Comparison of ENCODE assay signal across 14 cellular contexts in genomic region chr15:96180062-96180745, GRCh38.
DNase-seq lines count a peak whose midpoint lies in the region; ATAC-seq, FAIRE-seq and TF ChIP-seq lines count a peak whose summit lies in the region.
"Had no signal": no experiment of that assay in that cellular context is flagged by ENCODE, and none has a peak within 500 bp of the region (broad histone marks: within the 10 kb centered on the region; RNA-seq: fewer than 3 reads in every experiment).

No MANE protein-coding gene starts in this region.

- H3K27ac Mint-ChIP-seq in GM23338 (no peak overlapping the region), nephron (peak overlapping the region; percentile 86 to 97 (median 95)), chondrocyte (ENCODE audit: unreplicated experiment) (no peak overlapping the region)

- no peak for TF ChIP-seq POLR2A in GM12878 (IDR thresholded peaks at IDR 0.05; ENCODE audit: low read depth, low read length)

- no peaks in the 10 kb centered on the region for H3K9me2 ChIP-seq in GM23338 (ENCODE audit: insufficient read depth)

- TF ChIP-seq RAD21 in GM12878 (IDR thresholded peaks at IDR 0.05; ENCODE audit: insufficient read depth, low read depth, low read length) = no peak

- H3K27me3 ChIP-seq in GM23338 (ENCODE audit: insufficient read depth) (no peaks in the 10 kb centered on the region), GM12878 (replicated peaks in 1 of 2; ENCODE audit: control insufficient read depth in 2 of 2, insufficient read depth in 2 of 2, low read length in 1 of 2) (no peaks in the 10 kb centered on the region), stomach smooth muscle (ENCODE audit: control insufficient read depth in 1 of 2, insufficient read depth in 2 of 2, low read length in 2 of 2) (no peaks in the 10 kb centered on the region), right cardiac atrium (ENCODE audit: control insufficient read depth, insufficient read depth) (no peaks in the 10 kb centered on the region)

- no peaks in the 10 kb centered on the region for H3K36me3 ChIP-seq in GM23338 (ENCODE audit: insufficient read depth)
- no peaks in the 10 kb centered on the region for H3K36me3 ChIP-seq in GM12878 (ENCODE audit: control insufficient read depth in 2 of 2, insufficient read depth in 2 of 2, low read length in 1 of 2)
- no peaks in the 10 kb centered on the region for H3K36me3 ChIP-seq in stomach smooth muscle (ENCODE audit: control insufficient read depth in 2 of 2, insufficient read depth in 2 of 2, low read length in 2 of 2)
- H3K36me3 ChIP-seq: HAP-1 had no signal

- ATAC-seq in GM23338 (peak; percentile 61), GM12878 (no peak), right cardiac atrium (no peak), HG02870 (IDR thresholded peaks at IDR 0.05; ENCODE audit: unreplicated experiment) (no peak)

- no peaks in the 10 kb centered on the region for H3K9me3 Mint-ChIP-seq in GM23338
- no peaks in the 10 kb centered on the region for H3K9me3 Mint-ChIP-seq in nephron
- H3K9me3 Mint-ChIP-seq in chondrocyte (ENCODE audit: low read depth) = no peaks in the 10 kb centered on the region

- 13% methylated on average over 11 of the region's 11 CpGs for WGBS in GM12878 (ENCODE audit: insufficient coverage, insufficient replicate concordance, low lambda C conversion rate, missing lambda C conversion rate)
- WGBS in right cardiac atrium = 44% methylated on average over 11 of the region's 11 CpGs

- no peak overlapping the region for H3K4me3 ChIP-seq in GM23338
- no peak overlapping the region for H3K4me3 ChIP-seq in GM12878
- H3K4me3 ChIP-seq in stomach smooth muscle (ENCODE audit: low read length in 2 of 2) = peak overlapping the region in 1 of 2 donors; percentile 15
- H3K4me3 ChIP-seq in right cardiac atrium (ENCODE audit: low read length) = no peak overlapping the region
- no peak overlapping the region for H3K4me3 ChIP-seq in foreskin fibroblast (ENCODE audit: low read depth in 1 of 2, low read length in 2 of 2)
- H3K4me3 ChIP-seq: HAP-1 had no signal

- intact Hi-C loops in GM12878 (cut with micrococcal nuclease; ENCODE audit: unreplicated experiment) (no loop called here), right cardiac atrium (cut with DNase I) (loop anchor here in 1 of 4 donors (10.0 kb wide), 1 partner anchor 105 kb away; no protein-coding TSS in a partner anchor)

- no peak overlapping the region for H3K4me3 Mint-ChIP-seq in GM23338
- peak overlapping the region in 2 of 3 experiments; percentile 30 for H3K4me3 Mint-ChIP-seq in nephron
- H3K4me3 Mint-ChIP-seq in chondrocyte (ENCODE audit: unreplicated experiment) = no peak overlapping the region

- H3K36me3 Mint-ChIP-seq in GM23338 (ENCODE audit: low read depth) (no peaks in the 10 kb centered on the region), nephron (ENCODE audit: low read depth) (peaks cover 14% of the 10 kb centered on the region), chondrocyte (ENCODE audit: low read depth) (no peaks in the 10 kb centered on the region)

- TF ChIP-seq CTCF in GM23338 (conservative IDR thresholded peaks at IDR 0.05; ENCODE audit: low read depth in 2 of 2) (no peak), GM12878 (IDR thresholded peaks at IDR 0.05 in 2 of 3, conservative IDR thresholded peaks at IDR 0.05 in 1 of 3; ENCODE audit: control insufficient read depth in 2 of 3, extremely low read depth in 1 of 3, insufficient read depth in 1 of 3, low read depth in 3 of 3, low read length in 3 of 3) (no peak), nephron (IDR thresholded peaks at IDR 0.05; ENCODE audit: unreplicated experiment in 3 of 3) (no peak), foreskin fibroblast (IDR thresholded peaks at IDR 0.05; ENCODE audit: low read depth, low read length) (no peak), chondrocyte (IDR thresholded peaks at IDR 0.05) (no peak)

- no peaks in the 10 kb centered on the region for H3F3A ChIP-seq in GM23338 (replicated peaks; ENCODE audit: low read depth)

- H3K27me3 Mint-ChIP-seq in GM23338 (ENCODE audit: insufficient read depth, low read depth, poor library complexity) (peaks cover 1% of the 10 kb centered on the region), nephron (ENCODE audit: low read depth) (no peaks in the 10 kb centered on the region), chondrocyte (ENCODE audit: low read depth) (no peaks in the 10 kb centered on the region)

- no peaks in the 10 kb centered on the region for H3K79me2 ChIP-seq in GM23338 (replicated peaks; ENCODE audit: insufficient read depth)
- no peaks in the 10 kb centered on the region for H3K79me2 ChIP-seq in GM12878 (ENCODE audit: control insufficient read depth, insufficient read depth, low read length)

- H3K27ac ChIP-seq in GM23338 (ENCODE audit: low read depth) = no peak overlapping the region
- H3K27ac ChIP-seq in GM12878 (ENCODE audit: control insufficient read depth, insufficient read depth) = no peak overlapping the region
- H3K27ac ChIP-seq in stomach smooth muscle (ENCODE audit: low read length) = peak overlapping the region; percentile 76
- no peak overlapping the region for H3K27ac ChIP-seq in right cardiac atrium (ENCODE audit: low read length)

- no TSS peak for BruUV-seq in GM12878 (replicated peaks; lab: Mats Ljungman, UMichigan)

- RAD21 ChIA-PET in GM12878 (lab: Charles Lee; ENCODE audit: unreplicated experiment) = interaction anchor here (1.4 kb wide), 1 partner anchor 142 kb away, joined by 5 read pairs; no protein-coding TSS in a partner anchor

- H4K20me1 ChIP-seq in GM23338 (replicated peaks; ENCODE audit: insufficient read depth) (no peaks in the 10 kb centered on the region), GM12878 (ENCODE audit: control insufficient read depth, insufficient read depth) (no peaks in the 10 kb centered on the region)

- H3K9ac ChIP-seq in GM12878 (ENCODE audit: control insufficient read depth, insufficient read depth, low read length) (no peak overlapping the region), stomach smooth muscle (ENCODE audit: low read length in 2 of 2) (peak overlapping the region; percentile 4 to 36)

- H3K4me2 ChIP-seq in GM23338 (no peak overlapping the region), GM12878 (ENCODE audit: control insufficient read depth, insufficient read depth) (no peak overlapping the region)

- DNase-seq in GM23338 (ENCODE audit: low spot score) (no peak), GM12878 (ENCODE audit: low read depth, low spot score) (no peak), right cardiac atrium (no peak), foreskin fibroblast (no peak), chondrocyte (ENCODE audit: low spot score) (no peak)
- DNase-seq: COR-L47, DMS153, NCI-H1417 treated with DMSO at 0.1 percent for 48 hours, NCI-H2081, NCI-H510A treated with DMSO at 0.1 percent for 48 hours had no signal

- peaks cover 44% of the 10 kb centered on the region for H3K4me1 Mint-ChIP-seq in GM23338
- H3K4me1 Mint-ChIP-seq in nephron = peaks cover 62% of the 10 kb centered on the region
- no peaks in the 10 kb centered on the region for H3K4me1 Mint-ChIP-seq in chondrocyte (ENCODE audit: low read depth)

- H3K9me3 ChIP-seq in GM12878 (replicated peaks; ENCODE audit: control insufficient read depth, insufficient read depth, low read length) (no peaks in the 10 kb centered on the region; the same call in 2 of the 3 replicates), stomach smooth muscle (ENCODE audit: control insufficient read depth in 2 of 2, low read length in 2 of 2) (no peaks in the 10 kb centered on the region), right cardiac atrium (ENCODE audit: control insufficient read depth, low read length) (no peaks in the 10 kb centered on the region)
- H3K9me3 ChIP-seq: HAP-1 had no signal

- POLR2A ChIA-PET in GM12878 (lab: Charles Lee) = no interaction called here

- H2AFZ ChIP-seq in GM23338 (peak overlapping the region; percentile 70), GM12878 (ENCODE audit: control insufficient read depth, low read depth, low read length) (peak overlapping the region; percentile 42)

- SMC1A ChIA-PET in GM12878 (lab: Charles Lee; ENCODE audit: uncharacterized antibody, unreplicated experiment) = interaction anchor here (0.9 kb wide), 1 partner anchor 31 kb away, joined by 3 read pairs; no protein-coding TSS in a partner anchor

- in situ Hi-C loops in GM12878 (cut with MboI) = no loop called here

- H3K4me1 ChIP-seq in GM23338 (ENCODE audit: insufficient read depth) (peaks cover 35% of the 10 kb centered on the region), GM12878 (ENCODE audit: control insufficient read depth, insufficient read depth, low read length) (no peaks in the 10 kb centered on the region), stomach smooth muscle (ENCODE audit: control insufficient read depth, insufficient read depth, low read length) (peaks cover 23% of the 10 kb centered on the region), right cardiac atrium (ENCODE audit: control insufficient read depth, insufficient read depth, low read length) (peaks cover 11% of the 10 kb centered on the region)

- CTCF ChIA-PET in GM12878 (lab: Yijun Ruan, JAX) = no interaction called here

- no peak for FAIRE-seq in GM12878 (lab: Jason Lieb, UNC)

- no peak for TF ChIP-seq EP300 in GM12878 (IDR thresholded peaks at IDR 0.05; ENCODE audit: borderline replicate concordance in 1 of 2, control insufficient read depth in 1 of 2, low read depth in 2 of 2, low read length in 2 of 2)

TF ChIP-seq in GM23338, 12 proteins besides CTCF, POLR2A, EP300 and RAD21 (continues in another document):
- TF ChIP-seq ETS1 (IDR thresholded peaks at IDR 0.05) = no peak
- TF ChIP-seq CREB1 (CRISPR knock-in tag; IDR thresholded peaks at IDR 0.05; ENCODE audit: low read depth) = no peak
- TF ChIP-seq EZH2 (IDR thresholded peaks at IDR 0.05; ENCODE audit: low read depth, unreplicated experiment) = no peak

TF ChIP-seq in GM12878, 131 proteins besides CTCF, POLR2A, EP300 and RAD21:
- TF ChIP-seq SMAD1 (IDR thresholded peaks at IDR 0.05; ENCODE audit: low read depth, partially characterized antibody) = no peak
- TF ChIP-seq HDAC2 (IDR thresholded peaks at IDR 0.05) = no peak
- no peak for TF ChIP-seq STAT3 (IDR thresholded peaks at IDR 0.05; ENCODE audit: low read depth, low read length)
- TF ChIP-seq SPI1 (IDR thresholded peaks at IDR 0.05; ENCODE audit: borderline replicate concordance, insufficient read depth, low read depth, low read length) = no peak

Comparison
In these comparisons a context has a peak if more than half of its experiments do, and no peak if none do; other contexts are left out.
1. H3K27ac Mint-ChIP-seq: peak in nephron (3 of 3); none in GM23338 (single experiment) and chondrocyte (single experiment).
2. H3K4me3 Mint-ChIP-seq: peak in nephron (2 of 3); none in GM23338 (single experiment) and chondrocyte (single experiment).